ENCODE assay signal across 29 cellular contexts in genomic region chr10:106370751-106371150, GRCh38.
"Had no signal": no experiment of that assay in that cellular context is flagged by ENCODE, and none has a peak within 500 bp of the region (broad histone marks: within the 10 kb centered on the region; RNA-seq: fewer than 3 reads in every experiment).

No MANE protein-coding gene starts in this region.

- H3K27ac Mint-ChIP-seq: dendritic cell treated with granulocyte-macrophage colony-stimulating factor and Interleukin-4, amounts not matched to agents 40 ng/mL and 50 ng/mL, for 4 days; endodermal cell; immature natural killer cell; mesothelial cell of epicardium; naive thymus-derived CD4-positive, alpha-beta T cell had no signal

- DNase-seq: colonic mucosa; cortex of kidney; effector CD8-positive, alpha-beta T cell; effector memory CD8-positive, alpha-beta T cell; endodermal cell; erythroblast; esophagus squamous epithelium; foreskin fibroblast; foreskin melanocyte; gastrocnemius medialis; glutamatergic neuron; head of caudate nucleus; heart right ventricle; hippocampal formation; immature natural killer cell; islet precursor cell; kidney; kidney glomerular epithelial cell; left colon; left lung; left ventricle myocardium superior; lower lobe of right lung; mesenchymal stem cell; naive thymus-derived CD4-positive, alpha-beta T cell had no signal

- FAIRE-seq: endometrium, kidney had no signal

- H3K9me3 Mint-ChIP-seq: dendritic cell treated with granulocyte-macrophage colony-stimulating factor and Interleukin-4, amounts not matched to agents 40 ng/mL and 50 ng/mL, for 4 days; endodermal cell; mesothelial cell of epicardium had no signal

- H3K36me3 ChIP-seq: colonic mucosa, esophagus squamous epithelium, gastrocnemius medialis, heart right ventricle, left lung, lower lobe of right lung had no signal

- H3K9me3 ChIP-seq: colonic mucosa, esophagus squamous epithelium, gastrocnemius medialis, heart right ventricle, left lung, lower lobe of right lung had no signal

- ATAC-seq: effector memory CD8-positive, alpha-beta T cell; esophagus mucosa; gastrocnemius medialis; heart right ventricle; left colon; left lung; left ventricle myocardium superior; lower lobe of right lung; naive thymus-derived CD4-positive, alpha-beta T cell had no signal

- H3K27me3 Mint-ChIP-seq: dendritic cell treated with granulocyte-macrophage colony-stimulating factor and Interleukin-4, amounts not matched to agents 40 ng/mL and 50 ng/mL, for 4 days; effector memory CD8-positive, alpha-beta T cell; naive thymus-derived CD4-positive, alpha-beta T cell had no signal

- H3K4me3 Mint-ChIP-seq: dendritic cell treated with granulocyte-macrophage colony-stimulating factor and Interleukin-4, amounts not matched to agents 40 ng/mL and 50 ng/mL, for 4 days; effector memory CD8-positive, alpha-beta T cell; endodermal cell; immature natural killer cell; mesothelial cell of epicardium; naive thymus-derived CD4-positive, alpha-beta T cell had no signal

- H3K4me1 Mint-ChIP-seq: endodermal cell; immature natural killer cell; mesothelial cell of epicardium; naive thymus-derived CD4-positive, alpha-beta T cell had no signal

- H3K36me3 Mint-ChIP-seq: immature natural killer cell; mesothelial cell of epicardium; naive thymus-derived CD4-positive, alpha-beta T cell had no signal

- H3K27ac ChIP-seq: colonic mucosa, epithelial cell of prostate, esophagus squamous epithelium, gastrocnemius medialis, heart right ventricle, left lung, lower lobe of right lung had no signal

- H3K27me3 ChIP-seq: colonic mucosa, esophagus squamous epithelium, gastrocnemius medialis, heart right ventricle, left lung had no signal

- H3K4me3 ChIP-seq: colonic mucosa, esophagus squamous epithelium, gastrocnemius medialis, heart right ventricle, left lung, lower lobe of right lung had no signal

- H3K4me1 ChIP-seq: colonic mucosa, esophagus squamous epithelium, gastrocnemius medialis, heart right ventricle, left lung, lower lobe of right lung had no signal
